ENCODE assay signal across 35 cellular contexts in genomic region chr20:12886618-12887363, GRCh38.
"Had no signal": no experiment of that assay in that cellular context is flagged by ENCODE, and none has a peak within 500 bp of the region (broad histone marks: within the 10 kb centered on the region; RNA-seq: fewer than 3 reads in every experiment).

No MANE protein-coding gene starts in this region.

- DNase-seq: activated B cell treated with CpG ODN at 0.5 μM for 24 hours; activated CD4-positive, alpha-beta memory T cell treated with anti-CD3 and anti-CD28 coated beads for 36 hours; activated CD4-positive, alpha-beta T cell treated with anti-CD3 and anti-CD28 coated beads for 4 hours; activated CD4-positive, alpha-beta T cell treated with anti-CD3 and anti-CD28 coated beads, Interleukin-2, amount 10 ng/mL, durations not matched to agents 24 days and 14 days; activated CD4-positive, alpha-beta T cell treated with anti-CD3 and anti-CD28 coated beads, Interleukin-2, amount 50 U/mL, for 1 hour; activated CD4-positive, alpha-beta T cell treated with anti-CD3 and anti-CD28 coated beads, Interleukin-2, amount 50 U/mL, for 4 hours; activated CD4-positive, CD25-positive, alpha-beta regulatory T cell treated with anti-CD3 and anti-CD28 coated beads, Interleukin-2, amount 50 U/mL, for 72 hours; activated CD8-positive, alpha-beta memory T cell treated with anti-CD3 and anti-CD28 coated beads, Interleukin-2, amount 50 U/mL, for 4 hours; activated CD8-positive, alpha-beta T cell treated with anti-CD3 and anti-CD28 coated beads for 36 hours; activated effector memory CD4-positive, alpha-beta T cell treated with anti-CD3 and anti-CD28 coated beads, Interleukin-2, amount 50 U/mL, for 16 hours; activated gamma-delta T cell treated with Interleukin-2 at 50 U/mL for 16 hours; activated naive CD4-positive, alpha-beta T cell; activated naive CD4-positive, alpha-beta T cell treated with anti-CD3 and anti-CD28 coated beads for 36 hours; activated naive CD4-positive, alpha-beta T cell treated with anti-CD3 and anti-CD28 coated beads, Interleukin-2, amount 50 U/mL, for 16 hours; activated naive CD8-positive, alpha-beta T cell treated with anti-CD3 and anti-CD28 coated beads for 36 hours; activated T-cell treated with anti-CD3 and anti-CD28 coated beads for 4 hours; activated T-cell treated with anti-CD3 and anti-CD28 coated beads, Interleukin-2, amount 50 U/mL, for 1 hour; activated T-cell treated with anti-CD3 and anti-CD28 coated beads, Interleukin-2, amount 50 U/mL, for 4 hours; activated T-cell treated with anti-CD3 and anti-CD28 coated beads, Interleukin-2, amount 50 U/mL, for 72 hours; adrenal gland; amniotic stem cell; aorta; body of pancreas; brain microvascular endothelial cell; caudate nucleus; SW 1271; T-helper 1 cell; T-helper 2 cell; T-helper 9 cell had no signal

- H3K36me3 ChIP-seq: adrenal gland, brain microvascular endothelial cell, breast epithelium had no signal

- FAIRE-seq: astrocyte, TTC549 had no signal

- H3K27ac ChIP-seq: adrenal gland, body of pancreas, brain microvascular endothelial cell, breast epithelium, VCaP had no signal

- H3K4me3 ChIP-seq: adrenal gland, body of pancreas, breast epithelium had no signal

- H3K27me3 ChIP-seq: adrenal gland, body of pancreas, brain microvascular endothelial cell, breast epithelium had no signal

- H3K4me1 ChIP-seq: adrenal gland, body of pancreas, breast epithelium had no signal

- H3K9me3 ChIP-seq: adrenal gland, body of pancreas, breast epithelium had no signal

- ATAC-seq: activated CD8-positive, alpha-beta T cell treated with anti-CD3 and anti-CD28 coated beads for 36 hours; activated naive CD4-positive, alpha-beta T cell treated with anti-CD3 and anti-CD28 coated beads, Interleukin-2, amount 50 U/mL, for 72 hours; activated T-cell treated with anti-CD3 and anti-CD28 coated beads, Interleukin-2, amount 50 U/mL, for 4 hours; activated T-cell treated with anti-CD3 and anti-CD28 coated beads, Interleukin-2, amount 50 U/mL, for 72 hours; activated T-helper 17 cell treated with anti-CD3 and anti-CD28 coated beads, Interleukin-2, amount 50 U/mL, for 72 hours; body of pancreas had no signal
